Comparison of ENCODE assay signal across 17 cellular contexts in the genomic region with DNA sequence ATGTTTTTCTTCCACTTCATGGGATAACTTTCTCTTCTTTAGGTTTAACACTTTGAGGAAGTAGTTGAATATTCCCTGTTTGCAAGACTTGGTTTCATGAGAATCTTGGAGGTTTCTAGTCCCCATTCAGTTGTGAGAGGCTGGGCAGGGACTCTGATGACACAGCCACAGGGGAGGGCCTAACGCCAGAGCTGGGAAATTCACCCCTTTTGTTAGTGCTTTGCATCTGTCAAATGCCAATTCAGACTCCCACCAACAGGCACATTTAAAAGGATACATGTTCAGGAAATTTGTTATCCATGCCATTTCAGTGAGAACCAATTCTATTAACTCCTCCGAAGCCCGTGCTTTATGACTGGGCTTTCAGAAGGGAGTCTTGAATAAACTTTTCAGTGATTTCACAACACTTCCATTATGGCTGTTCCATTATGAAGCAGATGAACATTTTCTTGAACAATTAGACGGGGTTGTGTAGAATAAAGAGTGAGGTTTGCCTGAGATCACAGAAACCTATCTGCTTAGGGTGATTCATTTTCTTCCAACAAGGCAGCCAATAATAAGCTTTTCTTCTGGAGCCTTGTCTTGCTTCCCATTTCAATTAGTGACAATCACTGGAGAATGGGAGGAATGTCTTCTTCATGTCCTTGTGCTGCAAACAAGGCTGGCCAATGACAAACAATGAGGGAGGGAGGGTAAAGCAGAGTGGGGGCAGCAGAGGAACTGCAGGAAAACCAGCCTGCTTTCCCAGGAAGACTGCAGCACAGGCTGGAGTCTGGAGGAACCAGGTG.
"Had no signal": no experiment of that assay in that cellular context is flagged by ENCODE, and none has a peak within 500 bp of the region (broad histone marks: within the 10 kb centered on the region; RNA-seq: fewer than 3 reads in every experiment).

No MANE protein-coding gene starts in this region.

- H3K4me1 Mint-ChIP-seq: nephron; stimulated activated memory B cell treated with anti-CD40 and anti-IgM and Interleukin-4, amounts not matched to agents 10 μg/mL and 1 μg/mL and 100 μg/mL, for 72 hours had no signal

- H3K4me3 ChIP-seq: esophagus squamous epithelium, heart right ventricle, lung, prostate gland, smooth muscle cell, testis, upper lobe of right lung had no signal

- H3K27ac ChIP-seq: esophagus squamous epithelium, heart right ventricle, prostate gland, testis, upper lobe of right lung had no signal

- H3K9me3 ChIP-seq: esophagus squamous epithelium, heart right ventricle, prostate gland, testis, upper lobe of right lung had no signal

- H3K9me3 Mint-ChIP-seq: nephron; stimulated activated memory B cell treated with anti-CD40 and anti-IgM and Interleukin-4, amounts not matched to agents 10 μg/mL and 1 μg/mL and 100 μg/mL, for 72 hours had no signal

- H3K27me3 ChIP-seq: testis, upper lobe of right lung had no signal

- H3K4me3 Mint-ChIP-seq: activated naive CD8-positive, alpha-beta T cell; nephron; stimulated activated memory B cell treated with anti-CD40 and anti-IgM and Interleukin-4, amounts not matched to agents 10 μg/mL and 1 μg/mL and 100 μg/mL, for 72 hours had no signal

- H3K36me3 ChIP-seq: esophagus squamous epithelium, heart right ventricle, prostate gland, upper lobe of right lung had no signal

- H3K36me3 Mint-ChIP-seq: activated naive CD8-positive, alpha-beta T cell; stimulated activated memory B cell treated with anti-CD40 and anti-IgM and Interleukin-4, amounts not matched to agents 10 μg/mL and 1 μg/mL and 100 μg/mL, for 72 hours had no signal

- H3K4me1 ChIP-seq: esophagus squamous epithelium, heart right ventricle, prostate gland, testis, upper lobe of right lung had no signal

- H3K27ac Mint-ChIP-seq: activated naive CD8-positive, alpha-beta T cell; nephron; stimulated activated memory B cell treated with anti-CD40 and anti-IgM and Interleukin-4, amounts not matched to agents 10 μg/mL and 1 μg/mL and 100 μg/mL, for 72 hours had no signal

- DNase-seq: activated CD4-positive, CD25-positive, alpha-beta regulatory T cell treated with anti-CD3 and anti-CD28 coated beads, Interleukin-2, amount 50 U/mL, for 72 hours; effector CD8-positive, alpha-beta T cell; esophagus squamous epithelium; heart right ventricle; kidney; midbrain; right cardiac atrium; stimulated activated CD4-positive, alpha-beta T cell treated with anti-CD3 and anti-CD28 coated beads, Interleukin-4, amount 100 ng/mL, for 4 hours; testis; upper lobe of right lung had no signal

- ATAC-seq: heart right ventricle; left lobe of liver; right cardiac atrium; stimulated activated memory B cell treated with anti-CD40 and anti-IgM and Interleukin-4, amounts not matched to agents 10 μg/mL and 1 μg/mL and 100 μg/mL, for 72 hours; upper lobe of right lung had no signal

- H3K27me3 Mint-ChIP-seq: stimulated activated memory B cell treated with anti-CD40 and anti-IgM and Interleukin-4, amounts not matched to agents 10 μg/mL and 1 μg/mL and 100 μg/mL, for 72 hours had no signal

- H3K4me2 ChIP-seq: smooth muscle cell had no signal
